ENCODE assay signal across 21 cellular contexts in genomic region chr15:64211696-64212095, GRCh38.
"Had no signal": no experiment of that assay in that cellular context is flagged by ENCODE, and none has a peak within 500 bp of the region (broad histone marks: within the 10 kb centered on the region; RNA-seq: fewer than 3 reads in every experiment).

No MANE protein-coding gene starts in this region.

- H3K4me1 ChIP-seq: neural progenitor cell, parathyroid adenoma, suprapubic skin, upper lobe of right lung, uterus had no signal

- H3K36me3 ChIP-seq: neural progenitor cell, uterus had no signal

- H3K4me3 ChIP-seq: esophagus muscularis mucosa, gastroesophageal sphincter, heart left ventricle, hepatocyte, lung, neural progenitor cell, right atrium auricular region, smooth muscle cell, suprapubic skin, transverse colon, upper lobe of right lung, uterus had no signal

- H3K9ac ChIP-seq: neural progenitor cell, parathyroid adenoma had no signal

- H3K9me3 ChIP-seq: esophagus muscularis mucosa, gastroesophageal sphincter, heart left ventricle, right atrium auricular region, suprapubic skin, transverse colon, upper lobe of right lung, uterus had no signal

- ATAC-seq: foreskin keratinocyte; gastroesophageal sphincter; heart left ventricle; left lobe of liver; sciatic nerve; stimulated activated naive B cell treated with anti-CD40 and anti-IgM and Interleukin-4, amounts not matched to agents 10 μg/mL and 1 μg/mL and 100 μg/mL, for 72 hours; upper lobe of right lung had no signal

- DNase-seq: effector memory CD4-positive, alpha-beta T cell; foreskin keratinocyte; heart left ventricle; kidney; stimulated activated CD4-positive, alpha-beta T cell treated with anti-CD3 and anti-CD28 coated beads, Interleukin-12 subunit alpha, Interleukin-12 subunit beta, amount 100 ng/mL, for 4 hours; stimulated activated CD4-positive, alpha-beta T cell treated with anti-CD3 and anti-CD28 coated beads, Interleukin-4, amount 100 ng/mL, for 4 hours; stimulated activated naive B cell treated with anti-CD40 and anti-IgM and Interleukin-4, amounts not matched to agents 10 μg/mL and 1 μg/mL and 100 μg/mL, for 72 hours; transverse colon; upper lobe of right lung; uterus had no signal

- H3K79me2 ChIP-seq: hepatocyte, parathyroid adenoma had no signal

- H3K4me2 ChIP-seq: hepatocyte, neural progenitor cell, smooth muscle cell had no signal

- H2AFZ ChIP-seq: hepatocyte, neural progenitor cell, parathyroid adenoma had no signal

- H3K27me3 ChIP-seq: esophagus muscularis mucosa, foreskin keratinocyte, gastroesophageal sphincter, heart left ventricle, hepatocyte, neural progenitor cell, right atrium auricular region, suprapubic skin, transverse colon, upper lobe of right lung, uterus had no signal

- H3K27ac ChIP-seq: esophagus muscularis mucosa, foreskin keratinocyte, gastroesophageal sphincter, heart left ventricle, hepatocyte, neural progenitor cell, parathyroid adenoma, right atrium auricular region, suprapubic skin, transverse colon, upper lobe of right lung, uterus had no signal
